1 cellular context compared by ENCODE assay signal in genomic region chr19:9178901-9179300, GRCh38.
TF ChIP-seq lines count a peak whose summit lies in the region.

OR7D2 (plus strand) TSS chr19:9178979; CDS start chr19:9185782, 6,803 bp downstream.

TF ChIP-seq in IMR-90, 13 proteins besides CTCF, POLR2A, EP300 and RAD21:
- TF ChIP-seq MAFK (IDR thresholded peaks at IDR 0.05; ENCODE audit: low read depth, low read length) (no peak), NFE2L2 (IDR thresholded peaks at IDR 0.05; ENCODE audit: low read depth, low read length) (no peak), CEBPB (IDR thresholded peaks at IDR 0.05; ENCODE audit: low read depth, low read length) (no peak), MAZ (IDR thresholded peaks at IDR 0.05; ENCODE audit: borderline replicate concordance, low read depth, low read length) (no peak)
